ENCODE assay signal across 10 cellular contexts in genomic region chr4:133151681-133152329, GRCh38. TPM values are rescaled to one million over a fixed set of nuclear protein-coding genes. Genes with fewer than 3 reads are reported as not detected.
DNase-seq lines count a peak whose midpoint lies in the region; ATAC-seq, FAIRE-seq and TF ChIP-seq lines count a peak whose summit lies in the region.
"Had no signal": no experiment of that assay in that cellular context is flagged by ENCODE, and none has a peak within 500 bp of the region (broad histone marks: within the 10 kb centered on the region; RNA-seq: fewer than 3 reads in every experiment).

No MANE protein-coding gene starts in this region.

- H3K27ac ChIP-seq in K562 (ENCODE audit: extremely low read depth, low read depth, low read length): no peak overlapping the region
- H3K27ac ChIP-seq in left lung: no peak overlapping the region
- H3K27ac ChIP-seq in thymus (ENCODE audit: low read depth): no peak overlapping the region

- CTCF ChIA-PET in K562 (lab: Yijun Ruan, JAX; ENCODE audit: low intra/inter-chr PET ratio): no interaction called here
- CTCF ChIA-PET in Calu3 (lab: Charles Lee): no interaction called here

- intact Hi-C loops in activated CD4-positive, alpha-beta T cell treated with anti-CD3 and anti-CD28 coated beads, Interleukin-2, amount 10 ng/mL, durations not matched to agents 24 days and 14 days (cut with micrococcal nuclease): no loop called here
- intact Hi-C loops in K562 (cut with micrococcal nuclease) (loop anchor here (10.0 kb wide), 1 partner anchor 163 kb away; no protein-coding TSS in a partner anchor), left lung (cut with DNase I) (no loop called here), Calu3 (cut with micrococcal nuclease; ENCODE audit: unreplicated experiment) (loop anchor here (5.0 kb wide), 1 partner anchor 330 kb away; no protein-coding TSS in a partner anchor)

- H3K79me2 ChIP-seq in K562 (ENCODE audit: control insufficient read depth, insufficient read depth, low read length): no peaks in the 10 kb centered on the region

- peaks cover 14% of the 10 kb centered on the region for H3K4me1 Mint-ChIP-seq in activated CD4-positive, alpha-beta T cell treated with anti-CD3 and anti-CD28 coated beads, Interleukin-2, amount 10 ng/mL, durations not matched to agents 24 days and 14 days
- H3K4me1 Mint-ChIP-seq in Calu3 (ENCODE audit: low read depth, unreplicated experiment): peaks cover 7% of the 10 kb centered on the region

- TF ChIP-seq CTCF in K562 (IDR thresholded peaks at IDR 0.05 in 2 of 3, conservative IDR thresholded peaks at IDR 0.05 in 1 of 3; ENCODE audit: insufficient read depth in 2 of 3, low read depth in 1 of 3, low read length in 3 of 3) (no peak; a peak in 1 of 6 replicates), left lung (IDR thresholded peaks at IDR 0.05) (no peak), Calu3 (IDR thresholded peaks at IDR 0.05; ENCODE audit: unreplicated experiment) (no peak)

- H3K4me1 ChIP-seq in K562 (replicated peaks in 1 of 2; ENCODE audit: control insufficient read depth in 2 of 2, insufficient read depth in 2 of 2, low read length in 2 of 2) (peaks cover 0 to 29% of the 10 kb centered on the region in 2 experiments; a peak in 2 of 5 replicates), left lung (peaks cover 27 to 57% of the 10 kb centered on the region in 2 donors), thymus (ENCODE audit: control insufficient read depth, insufficient read depth, low read length) (peaks cover 12% of the 10 kb centered on the region)
- H3K4me1 ChIP-seq: Caco-2 had no signal

- 5% methylated on average over 46 of the region's 63 CpGs for WGBS in K562 (ENCODE audit: insufficient coverage, low coverage, missing lambda C conversion rate)
- WGBS in thymus: 1% methylated on average over 63 of the region's 63 CpGs

- TF ChIP-seq EP300 in K562 (IDR thresholded peaks at IDR 0.05; ENCODE audit: low read length): no peak

- H2AFZ ChIP-seq in K562 (ENCODE audit: low read depth, low read length): 0 out of 2 replicates have a peak overlapping the region, but pooled peaks have one; percentile 16

- no TSS peak for BruUV-seq in K562 (replicated peaks; lab: Mats Ljungman, UMichigan)
- BruUV-seq in Calu3 (replicated peaks; lab: Mats Ljungman, UMichigan): no TSS peak

- no peaks in the 10 kb centered on the region for H3K9me1 ChIP-seq in K562 (ENCODE audit: control insufficient read depth, insufficient read depth, low read length)

- H3K36me3 Mint-ChIP-seq in activated CD4-positive, alpha-beta T cell treated with anti-CD3 and anti-CD28 coated beads, Interleukin-2, amount 10 ng/mL, durations not matched to agents 24 days and 14 days (ENCODE audit: low read depth): peaks cover 6% of the 10 kb centered on the region
- peaks cover 5% of the 10 kb centered on the region for H3K36me3 Mint-ChIP-seq in Calu3 (ENCODE audit: insufficient read depth, unreplicated experiment)

- H3K4me3 Mint-ChIP-seq in activated CD4-positive, alpha-beta T cell treated with anti-CD3 and anti-CD28 coated beads, Interleukin-2, amount 10 ng/mL, durations not matched to agents 24 days and 14 days: no peak overlapping the region
- H3K4me3 Mint-ChIP-seq in Calu3 (ENCODE audit: low read depth, unreplicated experiment): no peak overlapping the region

- ATAC-seq in K562 (peak; percentile 53), left lung (no peak)

- H3K36me3 ChIP-seq in K562 (ENCODE audit: control insufficient read depth, insufficient read depth, low read length) (no peaks in the 10 kb centered on the region), left lung (no peaks in the 10 kb centered on the region), thymus (ENCODE audit: control insufficient read depth, insufficient read depth) (no peaks in the 10 kb centered on the region)

- H3K9me3 ChIP-seq in K562 (replicated peaks; ENCODE audit: control insufficient read depth, insufficient read depth, low read depth, low read length): no peaks in the 10 kb centered on the region
- H3K9me3 ChIP-seq in left lung: no peaks in the 10 kb centered on the region
- peaks cover 1% of the 10 kb centered on the region for H3K9me3 ChIP-seq in thymus (ENCODE audit: control insufficient read depth)
- H3K9me3 ChIP-seq: Caco-2 had no signal

- H3K9me3 Mint-ChIP-seq in activated CD4-positive, alpha-beta T cell treated with anti-CD3 and anti-CD28 coated beads, Interleukin-2, amount 10 ng/mL, durations not matched to agents 24 days and 14 days: peaks cover 13% of the 10 kb centered on the region
- peaks cover 7% of the 10 kb centered on the region for H3K9me3 Mint-ChIP-seq in Calu3 (ENCODE audit: low read depth, unreplicated experiment)

- H3K9ac ChIP-seq in K562 (ENCODE audit: insufficient read depth in 1 of 2, low read depth in 2 of 2, low read length in 2 of 2): no peak overlapping the region

- H3K4me3 ChIP-seq in K562: no peak overlapping the region; the same call in 1 of the 2 replicates
- H3K4me3 ChIP-seq in left lung: peak overlapping the region; percentile 5 to 35
- H3K4me3 ChIP-seq in thymus (ENCODE audit: low read length): peak overlapping the region; percentile 25

- H4K20me1 ChIP-seq in K562 (replicated peaks; ENCODE audit: control insufficient read depth, insufficient read depth, low read length): no peaks in the 10 kb centered on the region

- 0 out of 4 replicates have a peak, but pooled peaks of 1 of the 2 experiments have one; percentile 5 for TF ChIP-seq RAD21 in K562 (CRISPR knock-in tag; conservative IDR thresholded peaks at IDR 0.05 in 1 of 2, IDR thresholded peaks at IDR 0.05 in 1 of 2)

- in situ Hi-C loops in K562 (cut with MboI): no loop called here

- no peak for TF ChIP-seq POLR2A in K562 (conservative IDR thresholded peaks at IDR 0.05)

- H3K27me3 ChIP-seq in K562 (ENCODE audit: control insufficient read depth in 2 of 2, insufficient read depth in 2 of 2, low read length in 2 of 2) (no peaks in the 10 kb centered on the region), left lung (peaks cover 78 to 87% of the 10 kb centered on the region in 2 donors), thymus (ENCODE audit: control insufficient read depth, insufficient read depth) (peaks cover 72% of the 10 kb centered on the region)

- peak; percentile 54 for DNase-seq in activated CD4-positive, alpha-beta T cell treated with anti-CD3 and anti-CD28 coated beads, Interleukin-2, amount 10 ng/mL, durations not matched to agents 24 days and 14 days
- no peak for DNase-seq in activated CD4-positive, alpha-beta T cell treated with anti-CD3 and anti-CD28 coated beads for 1 hour
- DNase-seq in K562 (ENCODE audit: extremely low read depth in 1 of 4, low spot score in 3 of 4): no peak
- DNase-seq in left lung: peak in 1 of 2 donors; percentile 75
- DNase-seq in Calu3: no peak
- no peak for DNase-seq in AML-193 (lab: John Stamatoyannopoulos, UW)
- DNase-seq in NCI-H1436 treated with DMSO at 0.1 percent for 48 hours (lab: John Stamatoyannopoulos, UW): no peak
- DNase-seq: Caco-2; effector memory CD4-positive, alpha-beta T cell had no signal

- peaks cover 61% of the 10 kb centered on the region for H3K27me3 Mint-ChIP-seq in activated CD4-positive, alpha-beta T cell treated with anti-CD3 and anti-CD28 coated beads, Interleukin-2, amount 10 ng/mL, durations not matched to agents 24 days and 14 days
- no peaks in the 10 kb centered on the region for H3K27me3 Mint-ChIP-seq in Calu3 (ENCODE audit: unreplicated experiment)

- H3K4me2 ChIP-seq in K562 (ENCODE audit: insufficient read depth, low read length): peak overlapping the region; percentile 60; the same call in 1 of the 2 replicates

- peak overlapping the region; percentile 70 for H3K27ac Mint-ChIP-seq in activated CD4-positive, alpha-beta T cell treated with anti-CD3 and anti-CD28 coated beads, Interleukin-2, amount 10 ng/mL, durations not matched to agents 24 days and 14 days
- no peak overlapping the region for H3K27ac Mint-ChIP-seq in Calu3 (ENCODE audit: unreplicated experiment)

- POLR2A ChIA-PET in K562 (lab: Yijun Ruan, JAX): interaction anchor here (0.6 kb wide), 1 partner anchor 10 kb away, joined by 3 read pairs; no protein-coding TSS in a partner anchor

- no peak for FAIRE-seq in K562 (lab: Jason Lieb, UNC)

TF ChIP-seq in K562, 482 proteins besides CTCF, POLR2A, EP300 and RAD21 (continues in another document):
- peak; percentile 52; the same call in 1 of the 2 replicates for TF ChIP-seq EGR1 (conservative IDR thresholded peaks at IDR 0.05)

RNA-seq across cellular contexts. Expression of gene PCDH10, which starts 2.7 kb away (rescaled TPM):
- total RNA-seq in activated CD4-positive, alpha-beta T cell treated with anti-CD3 and anti-CD28 coated beads, Interleukin-2, amount 10 ng/mL, durations not matched to agents 24 days and 14 days: 0.07 TPM in 1 of 2 replicates, not detected in the other
- total RNA-seq in K562 (2011; cell fraction: chromatin; rRNA removed; ENCODE audit: low replicate concordance): 1.7 and 1.9 TPM in 2 replicates
- total RNA-seq in K562 (2011; cell fraction: nucleolus; rRNA removed): 1.3 and 2.0 TPM in 2 replicates
- 1.1 and 2.0 TPM in 2 replicates for total RNA-seq in K562 (2011; cell fraction: nucleoplasm; rRNA removed)
- total RNA-seq in K562 (2014; rRNA removed) (0.33 and 1.4 TPM in 2 replicates), K562 (2014; rRNA removed; fragmentation: Illumina TruSeq; extraction: Trizol) (0.19 and 0.22 TPM in 2 replicates), K562 (2015; rRNA removed; fragmentation: Illumina TruSeq; extraction: Trizol) (0.29 and 0.41 TPM in 2 replicates), K562 (2021) (0.40 and 0.55 TPM in 2 replicates), left lung (under 1 TPM; 0.58 to 0.92 TPM), Calu3 (2022) (not detected in 2 replicates)
- polyA plus RNA-seq in K562 (2011; rRNA removed) (0.03 and 0.22 TPM in 2 replicates), K562 (2014; fragmentation: Illumina TruSeq; extraction: Trizol) (0.45 and 0.68 TPM in 2 replicates), K562 (2014; fragmentation: Nextera tagmentation; extraction: Ambion mirVana) (under 1 TPM; 0.04 to 0.11 TPM), K562 (2014; rRNA removed) (0.50 and 0.61 TPM in 2 replicates), thymus (0.11 TPM)
- polyA plus RNA-seq in K562 (2011; cell fraction: cytosol; rRNA removed): 0.06 and 0.27 TPM in 2 replicates
- 0.06 and 0.68 TPM in 2 replicates for polyA plus RNA-seq in K562 (2011; cell fraction: nucleus; rRNA removed)
- 0.74 and 1.1 TPM in 2 replicates for polyA plus RNA-seq in K562 (2012)
- 0.03 and 0.74 TPM in 2 replicates for polyA minus RNA-seq in K562 (2011; rRNA and poly(A)+ RNA removed)
- polyA minus RNA-seq in K562 (2011; cell fraction: cytosol; rRNA and poly(A)+ RNA removed): 0.19 TPM in 1 of 2 replicates, not detected in the other
- under 0.01 and 0.94 TPM in 2 replicates for polyA minus RNA-seq in K562 (2011; cell fraction: nucleus; rRNA and poly(A)+ RNA removed)
- total RNA-seq: Caco-2 had no signal

Comparison
In these comparisons a context has a peak if more than half of its experiments do, and no peak if none do; other contexts are left out.
1. intact Hi-C loops: an anchor here in K562 (10.0 kb wide) and Calu3 (5.0 kb wide); none called in activated CD4-positive, alpha-beta T cell treated with anti-CD3 and anti-CD28 coated beads, Interleukin-2, amount 10 ng/mL, durations not matched to agents 24 days and 14 days and left lung.